ENCODE assay signal across 18 cellular contexts in the genomic region with DNA sequence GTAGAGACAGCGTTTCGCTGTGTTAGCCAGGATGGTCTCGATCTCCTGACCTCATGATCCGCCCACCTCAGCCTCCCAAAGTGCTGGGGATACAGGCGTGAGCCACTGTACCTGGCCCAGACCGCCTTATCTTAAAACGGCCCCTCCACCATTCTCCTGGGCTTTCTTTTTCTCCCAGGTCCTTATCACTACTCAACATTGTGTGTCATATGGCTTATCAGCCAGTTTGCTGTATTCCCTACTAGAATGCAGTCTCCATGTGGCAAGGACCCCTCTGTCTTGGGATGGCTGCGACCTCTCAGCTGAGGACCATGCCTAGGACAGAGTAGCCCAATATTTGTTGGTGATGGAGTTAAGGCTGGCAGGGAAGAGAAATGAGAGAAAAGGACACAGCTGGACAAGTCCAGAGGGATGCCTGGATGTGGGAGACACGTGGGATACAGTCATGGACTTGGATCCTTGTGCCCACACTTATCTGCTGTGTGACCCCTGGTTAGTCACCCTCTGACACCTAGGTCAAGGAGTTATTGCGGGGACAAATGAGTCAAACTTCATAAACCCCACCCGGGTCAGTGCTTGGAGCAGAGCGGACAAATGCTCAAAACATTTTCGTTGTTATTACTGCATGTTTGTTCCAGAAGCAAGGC. TPM values are rescaled to one million over a fixed set of nuclear protein-coding genes. Genes with fewer than 3 reads are reported as not detected.
DNase-seq lines count a peak whose midpoint lies in the region; ATAC-seq and TF ChIP-seq lines count a peak whose summit lies in the region.
"Had no signal": no experiment of that assay in that cellular context is flagged by ENCODE, and none has a peak within 500 bp of the region (broad histone marks: within the 10 kb centered on the region; RNA-seq: fewer than 3 reads in every experiment).

No MANE protein-coding gene starts in this region.

- H3K18ac ChIP-seq in neuronal stem cell (ENCODE audit: low read length): no peak overlapping the region

- H4K91ac ChIP-seq in neuronal stem cell (ENCODE audit: low read depth, low read length, poor library complexity): no peak overlapping the region

- no peak overlapping the region for H3K4ac ChIP-seq in neuronal stem cell (ENCODE audit: low read length)

- H2BK12ac ChIP-seq in neuronal stem cell (ENCODE audit: low read length): no peak overlapping the region

- intact Hi-C loops in head of caudate nucleus (cut with DNase I): no loop called here

- peak overlapping the region; percentile 10 for H3K27ac ChIP-seq in DND-41 (ENCODE audit: low read length)
- H3K27ac ChIP-seq in gastroesophageal sphincter: no peak overlapping the region
- H3K27ac ChIP-seq in neuronal stem cell (replicated peaks; ENCODE audit: low read length): no peak overlapping the region
- H3K27ac ChIP-seq: C4-2B had no signal

- no peak for TF ChIP-seq EP300 in gastroesophageal sphincter (IDR thresholded peaks at IDR 0.05)

- no peak overlapping the region for H2BK5ac ChIP-seq in neuronal stem cell (ENCODE audit: low read length)

- H2AFZ ChIP-seq in DND-41 (ENCODE audit: low read depth, low read length) (no peak overlapping the region), neuronal stem cell (ENCODE audit: low read length) (no peak overlapping the region)
- H2AFZ ChIP-seq: GM23338 had no signal

- H3K9ac ChIP-seq in DND-41 (ENCODE audit: low read depth, low read length) (no peak overlapping the region), neuronal stem cell (ENCODE audit: low read depth, low read length, poor library complexity) (peak overlapping the region; percentile 14)

- no peaks in the 10 kb centered on the region; the same call in 1 of the 2 replicates for H3K4me1 ChIP-seq in DND-41 (ENCODE audit: insufficient read depth, low read length)
- H3K4me1 ChIP-seq in gastroesophageal sphincter: peaks cover 0 to 8% (median 7%) of the 10 kb centered on the region in 3 donors
- no peaks in the 10 kb centered on the region for H3K4me1 ChIP-seq in neuronal stem cell (ENCODE audit: control insufficient read depth in 2 of 2, insufficient read depth in 1 of 2, low read depth in 1 of 2, low read length in 2 of 2)
- peaks cover 4% of the 10 kb centered on the region; the same call in 1 of the 2 replicates for H3K4me1 ChIP-seq in HAP-1

- 90 to 93% methylated on average over 8 to 11 of the region's 13 CpGs for WGBS in gastroesophageal sphincter (ENCODE audit: low coverage in 1 of 2), 2 donors
- WGBS in neuronal stem cell (ENCODE audit: extremely low coverage in 2 of 2, insufficient read length in 2 of 2, insufficient replicate concordance in 1 of 2), 2 donors: no CpG with 5 or more reads among the region's 13 CpGs

- no peak overlapping the region for H3K23ac ChIP-seq in neuronal stem cell (ENCODE audit: low read depth, low read length, poor library complexity)

- H3K79me1 ChIP-seq in neuronal stem cell (ENCODE audit: low read depth, low read length): no peaks in the 10 kb centered on the region

- H3K9me3 ChIP-seq in DND-41 (ENCODE audit: insufficient read depth, low read length, severe bottlenecking): no peaks in the 10 kb centered on the region
- no peaks in the 10 kb centered on the region for H3K9me3 ChIP-seq in gastroesophageal sphincter
- H3K9me3 ChIP-seq in neuronal stem cell (replicated peaks in 1 of 2; ENCODE audit: control insufficient read depth in 2 of 2, insufficient read depth in 1 of 2, low read depth in 1 of 2, low read length in 2 of 2): peaks cover 7 to 21% of the 10 kb centered on the region in 2 donors
- no peaks in the 10 kb centered on the region for H3K9me3 ChIP-seq in HAP-1

- H2AK5ac ChIP-seq in neuronal stem cell (ENCODE audit: low read depth, low read length): no peak overlapping the region

- H2BK15ac ChIP-seq in neuronal stem cell (ENCODE audit: low read length): no peak overlapping the region

- DNase-seq in DND-41: no peak
- DNase-seq in LHCN-M2 (ENCODE audit: low read depth): peak; percentile 43
- no peak for DNase-seq in neuronal stem cell (ENCODE audit: low spot score)
- no peak for DNase-seq in head of caudate nucleus
- no peak for DNase-seq in HAP-1 (ENCODE audit: low spot score in 2 of 2)
- DNase-seq: DMS79, KG1, MV-4-11, NCI-H187, NCI-H2107, NCI-H510A, NCI-H748 treated with DMSO at 0.1 percent for 48 hours had no signal

- H3K36me3 ChIP-seq in DND-41 (ENCODE audit: insufficient read depth, low read length): peaks cover 100% of the 10 kb centered on the region
- peaks cover 0 to 33% of the 10 kb centered on the region in 2 donors for H3K36me3 ChIP-seq in gastroesophageal sphincter
- H3K36me3 ChIP-seq in neuronal stem cell (replicated peaks in 1 of 2; ENCODE audit: control insufficient read depth in 2 of 2, insufficient read depth in 2 of 2, low read length in 2 of 2): peaks cover 25 to 58% of the 10 kb centered on the region in 2 donors
- peaks cover 8% of the 10 kb centered on the region; the same call in 1 of the 2 replicates for H3K36me3 ChIP-seq in HAP-1 (replicated peaks)

- no peak for TF ChIP-seq CTCF in DND-41 (IDR thresholded peaks at IDR 0.05; ENCODE audit: borderline replicate concordance, extremely low read depth, low read length, poor library complexity, severe bottlenecking)
- TF ChIP-seq CTCF in gastroesophageal sphincter (IDR thresholded peaks at IDR 0.05): no peak

- no peak for TF ChIP-seq POLR2A in gastroesophageal sphincter (IDR thresholded peaks at IDR 0.05)

- H3K4me2 ChIP-seq in DND-41 (ENCODE audit: insufficient read depth, low read length): no peak overlapping the region
- no peak overlapping the region for H3K4me2 ChIP-seq in neuronal stem cell (ENCODE audit: insufficient read depth, low read length, poor library complexity, severe bottlenecking)
- H3K4me2 ChIP-seq: GM23338 had no signal

- in situ Hi-C loops in HAP-1 (cut with MboI; ENCODE audit: low sequenced_read_pairs): no loop called here

- peaks cover 92% of the 10 kb centered on the region for H3K79me2 ChIP-seq in DND-41 (ENCODE audit: insufficient read depth, low read length)

- no peak for ATAC-seq in DND-41 (ENCODE audit: insufficient read depth, low read depth)
- ATAC-seq in gastroesophageal sphincter: peak; percentile 23
- ATAC-seq in HG02885 (IDR thresholded peaks at IDR 0.05; ENCODE audit: poor library complexity, unreplicated experiment): no peak
- ATAC-seq: GM23338, HCT116, Right ventricle myocardium inferior had no signal

- H3K4me3 ChIP-seq in DND-41 (ENCODE audit: low read depth in 1 of 2, low read length in 2 of 2) (no peak overlapping the region), gastroesophageal sphincter (no peak overlapping the region), neuronal stem cell (ENCODE audit: low read length in 2 of 2) (no peak overlapping the region), HAP-1 (no peak overlapping the region)
- H3K4me3 ChIP-seq: GM23338 had no signal

- no peak overlapping the region for H2BK120ac ChIP-seq in neuronal stem cell (ENCODE audit: low read depth, low read length)

- H3K27me3 ChIP-seq in DND-41 (ENCODE audit: insufficient read depth, low read length, poor library complexity) (no peaks in the 10 kb centered on the region), gastroesophageal sphincter (no peaks in the 10 kb centered on the region), neuronal stem cell (ENCODE audit: control insufficient read depth in 3 of 3, insufficient read depth in 3 of 3, low read depth in 1 of 3, low read length in 3 of 3) (peaks cover 0 to 3% (median 0%) of the 10 kb centered on the region in 3 experiments), HAP-1 (ENCODE audit: low read depth) (no peaks in the 10 kb centered on the region)

- peaks cover 84% of the 10 kb centered on the region for H4K20me1 ChIP-seq in DND-41 (ENCODE audit: insufficient read depth, low read length)

- no peak overlapping the region for H3K14ac ChIP-seq in neuronal stem cell (ENCODE audit: low read length)

- no peak overlapping the region for H4K8ac ChIP-seq in neuronal stem cell (ENCODE audit: low read depth, low read length)

RNA-seq across cellular contexts. Expression of gene ADA, which starts 24.0 kb away (rescaled TPM):
- total RNA-seq in LHCN-M2 (2014; rRNA removed) (4.1 and 4.2 TPM in 2 replicates), gastroesophageal sphincter (10 to 100 TPM in 2 of 4 donors, 1 to 10 TPM in 2; 7.6 to 14.5 (median 10.4) TPM)
- 7.6 TPM for polyA plus RNA-seq in LHCN-M2 (2012)
- 25.3 TPM for polyA plus RNA-seq in neuronal stem cell (2013, experiment 1 of 2)
- 24.1 TPM for polyA plus RNA-seq in neuronal stem cell (2013, experiment 2 of 2)

RNA-seq across cellular contexts. Expression of gene PKIG, which starts 45.1 kb away (rescaled TPM):
- total RNA-seq in LHCN-M2 (2014; rRNA removed) (9.8 and 11.1 TPM in 2 replicates), gastroesophageal sphincter (100 to 1,000 TPM; 241 to 418 (median 291) TPM)
- polyA plus RNA-seq in LHCN-M2 (2012): 14.6 TPM
- 77.0 TPM for polyA plus RNA-seq in neuronal stem cell (2013, experiment 1 of 2)
- 79.1 TPM for polyA plus RNA-seq in neuronal stem cell (2013, experiment 2 of 2)

Comparison
In these comparisons a context has a peak if more than half of its experiments do, and no peak if none do; other contexts are left out.
1. RNA of gene PKIG, which starts 45.1 kb away (total RNA-seq): 241 to 418 TPM in gastroesophageal sphincter; 9.8 to 11.1 TPM in LHCN-M2; every median in the first group is over 10 times any median in the second.